In the genomic region with DNA sequence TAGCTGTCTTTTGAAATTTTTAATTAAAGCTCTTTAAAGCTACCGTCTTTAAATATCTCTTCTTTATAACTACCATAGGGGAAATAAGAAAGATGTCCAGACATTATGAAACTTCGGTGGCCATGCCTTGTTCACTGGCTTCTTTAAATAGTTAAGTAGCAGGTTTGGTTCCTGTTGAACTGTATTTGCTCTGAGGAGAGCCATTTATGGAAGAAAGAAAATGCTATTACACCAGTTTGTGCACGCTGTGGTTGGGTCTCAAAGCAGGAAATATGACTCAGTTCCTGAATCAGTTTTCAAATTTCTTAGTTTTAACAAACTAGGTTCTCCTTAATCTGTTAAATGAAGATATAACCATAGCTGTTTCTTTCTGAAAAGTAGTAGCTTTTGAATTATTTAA, we compare ENCODE assay signal across 8 cellular contexts. TPM values are rescaled to one million over a fixed set of nuclear protein-coding genes. Genes with fewer than 3 reads are reported as not detected.
A peak's percentile ranks its signal among the peaks of the same experiment; 100 is the strongest.
DNase-seq lines count a peak whose midpoint lies in the region; ATAC-seq and TF ChIP-seq lines count a peak whose summit lies in the region.

No MANE protein-coding gene starts in this region.

- peaks cover 60 to 72% of the 10 kb centered on the region in 2 donors for H3K4me1 Mint-ChIP-seq in natural killer cell treated with Interleukin-12 subunit alpha and Interleukin-12 subunit beta and Interleukin-15 and Interleukin-18, amount 100 ng/mL, for 72 hours (ENCODE audit: low read depth in 2 of 2)

- no peaks in the 10 kb centered on the region for H3K9me3 Mint-ChIP-seq in natural killer cell treated with Interleukin-12 subunit alpha and Interleukin-12 subunit beta and Interleukin-15 and Interleukin-18, amount 100 ng/mL, for 72 hours

- H3K27me3 ChIP-seq in SK-N-SH (ENCODE audit: insufficient read depth) (no peaks in the 10 kb centered on the region), duodenal mucosa (ENCODE audit: control insufficient read depth in 1 of 2, insufficient read depth in 2 of 2, low read length in 2 of 2) (no peaks in the 10 kb centered on the region)

- peaks cover 64% of the 10 kb centered on the region for H3K36me3 Mint-ChIP-seq in natural killer cell treated with Interleukin-12 subunit alpha and Interleukin-12 subunit beta and Interleukin-15 and Interleukin-18, amount 100 ng/mL, for 72 hours

- no peak overlapping the region for H3K4me3 ChIP-seq in AG10803 (ENCODE audit: low read length)
- no peak overlapping the region for H3K4me3 ChIP-seq in SK-N-SH (ENCODE audit: low read depth in 2 of 2, low read length in 1 of 2)
- H3K4me3 ChIP-seq in duodenal mucosa (ENCODE audit: low read depth in 1 of 2, low read length in 2 of 2), result no peak overlapping the region

- peaks cover 18% of the 10 kb centered on the region for H4K20me1 ChIP-seq in SK-N-SH (ENCODE audit: insufficient read depth)

- H3K79me2 ChIP-seq in SK-N-SH (ENCODE audit: insufficient read depth), result peaks cover 84% of the 10 kb centered on the region

- H3K4me3 Mint-ChIP-seq in natural killer cell treated with Interleukin-12 subunit alpha and Interleukin-12 subunit beta and Interleukin-15 and Interleukin-18, amount 100 ng/mL, for 72 hours, result peak overlapping the region; percentile 79

- H3K27ac Mint-ChIP-seq in natural killer cell treated with Interleukin-12 subunit alpha and Interleukin-12 subunit beta and Interleukin-15 and Interleukin-18, amount 100 ng/mL, for 72 hours, result peak overlapping the region; percentile 91 to 94

- H3K9me3 ChIP-seq in SK-N-SH, result no peaks in the 10 kb centered on the region
- no peaks in the 10 kb centered on the region for H3K9me3 ChIP-seq in duodenal mucosa (ENCODE audit: control insufficient read depth in 1 of 2, low read length in 2 of 2)

- no peak for TF ChIP-seq RAD21 in SK-N-SH (IDR thresholded peaks at IDR 0.05; ENCODE audit: low read length)

- no peak overlapping the region for H2AFZ ChIP-seq in SK-N-SH (ENCODE audit: low read depth)

- H3K4me1 ChIP-seq in SK-N-SH (ENCODE audit: control insufficient read depth in 1 of 2, insufficient read depth in 2 of 2, low read depth in 1 of 2, low read length in 1 of 2) (peaks cover 0 to 25% of the 10 kb centered on the region in 2 experiments), duodenal mucosa (ENCODE audit: control insufficient read depth in 1 of 2, insufficient read depth in 2 of 2, low read length in 2 of 2) (peaks cover 41 to 43% of the 10 kb centered on the region in 2 donors)

- H3K9ac ChIP-seq in SK-N-SH (peak overlapping the region; percentile 20; the same call in 1 of the 2 replicates), duodenal mucosa (ENCODE audit: low read depth in 1 of 2, low read length in 2 of 2) (no peak overlapping the region)

- CTCF ChIA-PET in SK-N-SH (lab: Yijun Ruan, JAX), result interaction anchor here (0.7 kb wide), 1 partner anchor 444 kb away, joined by 3 read pairs; no protein-coding TSS in a partner anchor

- POLR2A ChIA-PET in SK-N-SH (lab: Yijun Ruan, JAX), result interaction anchor here (0.7 to 1.2 kb wide), 2 partner anchors 11 to 12 kb away, joined by 3 to 6 read pairs; a partner anchor contains a TSS

- H3K36me3 ChIP-seq in SK-N-SH (replicated peaks in 1 of 2; ENCODE audit: control insufficient read depth in 1 of 2, insufficient read depth in 2 of 2, low read length in 1 of 2), result peaks cover 65 to 86% of the 10 kb centered on the region in 2 experiments
- H3K36me3 ChIP-seq in duodenal mucosa (ENCODE audit: control insufficient read depth in 1 of 2, insufficient read depth in 2 of 2, low read length in 2 of 2), result peaks cover 37 to 80% of the 10 kb centered on the region in 2 donors

- H3K4me2 ChIP-seq in SK-N-SH, result peak overlapping the region; percentile 38; the same call in 1 of the 2 replicates

- no peaks in the 10 kb centered on the region for H3K27me3 Mint-ChIP-seq in natural killer cell treated with Interleukin-12 subunit alpha and Interleukin-12 subunit beta and Interleukin-15 and Interleukin-18, amount 100 ng/mL, for 72 hours

- no peak for TF ChIP-seq EP300 in SK-N-SH (IDR thresholded peaks at IDR 0.05; ENCODE audit: borderline replicate concordance in 1 of 2, low read depth in 1 of 2, low read length in 1 of 2)

- WGBS in SK-N-SH (ENCODE audit: low lambda C conversion rate), result 11% methylated on average over 3 of the region's 3 CpGs

- DNase-seq in AG10803 (ENCODE audit: low read depth) (peak; percentile 85), SK-N-SH (no peak), NCI-H146 (lab: John Stamatoyannopoulos, UW) (no peak), HuH-7.5 (ENCODE audit: low spot score) (no peak)
- peak; percentile 73 for DNase-seq in natural killer cell treated with Interleukin-12 subunit alpha and Interleukin-12 subunit beta and Interleukin-15 and Interleukin-18, amount 100 ng/mL, for 72 hours (ENCODE audit: low spot score)

- H3K27ac ChIP-seq in SK-N-SH (ENCODE audit: low read depth in 2 of 2, low read length in 1 of 2), result peak overlapping the region; percentile 64 to 89; a peak in 3 of 4 replicates
- peak overlapping the region; percentile 72 for H3K27ac ChIP-seq in duodenal mucosa (ENCODE audit: low read depth, low read length)

- ATAC-seq in GM19023 (IDR thresholded peaks at IDR 0.05; ENCODE audit: unreplicated experiment) (peak; percentile 78), HG03135 (IDR thresholded peaks at IDR 0.05; ENCODE audit: unreplicated experiment) (peak; percentile 82)
- peak; percentile 90 to 92 for ATAC-seq in natural killer cell treated with Interleukin-12 subunit alpha and Interleukin-12 subunit beta and Interleukin-15 and Interleukin-18, amount 100 ng/mL, for 72 hours

- H3K9me2 ChIP-seq in SK-N-SH, result no peaks in the 10 kb centered on the region

- peaks cover 46% of the 10 kb centered on the region for H3F3A ChIP-seq in SK-N-SH (replicated peaks; ENCODE audit: insufficient read depth)

- TF ChIP-seq CTCF in AG10803 (conservative IDR thresholded peaks at IDR 0.05; ENCODE audit: low read length) (no peak), SK-N-SH (IDR thresholded peaks at IDR 0.05) (no peak)

TF ChIP-seq in SK-N-SH, 30 proteins besides CTCF, POLR2A, EP300 and RAD21 (continues in another document):
- TF ChIP-seq CHD2 (IDR thresholded peaks at IDR 0.05; ENCODE audit: low read length, partially characterized antibody), result no peak
- no peak for TF ChIP-seq EZH2phosphoT487 (IDR thresholded peaks at IDR 0.05; ENCODE audit: borderline replicate concordance, low read depth)
- no peak for TF ChIP-seq MEF2A (IDR thresholded peaks at IDR 0.05; ENCODE audit: borderline replicate concordance, low read depth)
- no peak for TF ChIP-seq RFX5 (IDR thresholded peaks at IDR 0.05; ENCODE audit: low read length)
- no peak; the same call in 1 of the 2 replicates for TF ChIP-seq TAF1 (IDR thresholded peaks at IDR 0.05; ENCODE audit: borderline replicate concordance, low read depth, low read length)
- peak; percentile 58 for TF ChIP-seq JUND (IDR thresholded peaks at IDR 0.05)
- TF ChIP-seq GATA2 (CRISPR knock-in tag; IDR thresholded peaks at IDR 0.05), result no peak
- no peak for TF ChIP-seq NFIC (IDR thresholded peaks at IDR 0.05; ENCODE audit: borderline replicate concordance)
- peak; percentile 23; the same call in 1 of the 2 replicates for TF ChIP-seq TCF12 (IDR thresholded peaks at IDR 0.05)
- TF ChIP-seq SIN3A (IDR thresholded peaks at IDR 0.05; ENCODE audit: borderline replicate concordance, low read depth, low read length), result no peak
- TF ChIP-seq RXRA (IDR thresholded peaks at IDR 0.05; ENCODE audit: borderline replicate concordance, low read depth), result peak; percentile 51; the same call in 1 of the 2 replicates
- no peak for TF ChIP-seq RCOR1 (IDR thresholded peaks at IDR 0.05; ENCODE audit: low read length)
- TF ChIP-seq, protein P1, sequence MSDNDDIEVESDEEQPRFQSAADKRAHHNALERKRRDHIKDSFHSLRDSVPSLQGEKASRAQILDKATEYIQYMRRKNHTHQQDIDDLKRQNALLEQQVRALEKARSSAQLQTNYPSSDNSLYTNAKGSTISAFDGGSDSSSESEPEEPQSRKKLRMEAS (IDR thresholded peaks at IDR 0.05; ENCODE audit: low read depth), result peak; percentile 54; the same call in 1 of the 2 replicates
- TF ChIP-seq FOSL2 (IDR thresholded peaks at IDR 0.05; ENCODE audit: borderline replicate concordance, low read depth), result peak; percentile 72; the same call in 1 of the 2 replicates
- TF ChIP-seq ELF1 (IDR thresholded peaks at IDR 0.05), result no peak
- TF ChIP-seq TEAD4 (IDR thresholded peaks at IDR 0.05; ENCODE audit: borderline replicate concordance, insufficient read depth), result no peak
- TF ChIP-seq YY1 (IDR thresholded peaks at IDR 0.05; ENCODE audit: low read depth), result no peak; the same call in 1 of the 2 replicates

RNA-seq across cellular contexts. Expression of a gene that starts 12.2 kb away (rescaled TPM):
- polyA plus RNA-seq in SK-N-SH (2012; rRNA removed), result 319 and 387 TPM in 2 replicates
- 392 and 457 TPM in 2 replicates for polyA plus RNA-seq in SK-N-SH (2012; cell fraction: cytosol; rRNA removed)
- 156 and 201 TPM in 2 replicates for polyA plus RNA-seq in SK-N-SH (2012; cell fraction: nucleus; rRNA removed)
- 100 to 1,000 TPM; 509 to 675 TPM for total RNA-seq in natural killer cell treated with Interleukin-12 subunit alpha and Interleukin-12 subunit beta and Interleukin-15 and Interleukin-18, amount 100 ng/mL, for 72 hours

RNA-seq across cellular contexts. Expression of a gene that starts 31.6 kb away (rescaled TPM):
- 0.08 and 0.13 TPM in 2 replicates for polyA plus RNA-seq in SK-N-SH (2012; rRNA removed)
- 0.03 and 0.05 TPM in 2 replicates for polyA plus RNA-seq in SK-N-SH (2012; cell fraction: cytosol; rRNA removed)
- 0.38 and 0.50 TPM in 2 replicates for polyA plus RNA-seq in SK-N-SH (2012; cell fraction: nucleus; rRNA removed)
- total RNA-seq in natural killer cell treated with Interleukin-12 subunit alpha and Interleukin-12 subunit beta and Interleukin-15 and Interleukin-18, amount 100 ng/mL, for 72 hours, result 1 to 10 TPM; 2.6 to 3.0 TPM

RNA-seq across cellular contexts. Expression of a gene that starts 40.7 kb away (rescaled TPM):
- 223 and 276 TPM in 2 replicates for polyA plus RNA-seq in SK-N-SH (2012; rRNA removed)
- polyA plus RNA-seq in SK-N-SH (2012; cell fraction: cytosol; rRNA removed), result 191 and 203 TPM in 2 replicates
- polyA plus RNA-seq in SK-N-SH (2012; cell fraction: nucleus; rRNA removed), result 302 and 308 TPM in 2 replicates
- total RNA-seq in natural killer cell treated with Interleukin-12 subunit alpha and Interleukin-12 subunit beta and Interleukin-15 and Interleukin-18, amount 100 ng/mL, for 72 hours, result 100 to 1,000 TPM in 1 of 2 donors, 10 to 100 TPM in 1; 75.6 to 104 TPM

RNA-seq across cellular contexts. Expression of a gene that starts 41.1 kb away (rescaled TPM):
- 92.2 and 101 TPM in 2 replicates for polyA plus RNA-seq in SK-N-SH (2012; rRNA removed)
- 56.7 and 75.3 TPM in 2 replicates for polyA plus RNA-seq in SK-N-SH (2012; cell fraction: cytosol; rRNA removed)
- 57.8 and 74.7 TPM in 2 replicates for polyA plus RNA-seq in SK-N-SH (2012; cell fraction: nucleus; rRNA removed)
- total RNA-seq in natural killer cell treated with Interleukin-12 subunit alpha and Interleukin-12 subunit beta and Interleukin-15 and Interleukin-18, amount 100 ng/mL, for 72 hours, result 10 to 100 TPM; 20.6 to 22.0 TPM

Comparison
In these comparisons a context has a peak if more than half of its experiments do, and no peak if none do; other contexts are left out.
1. DNase-seq: peak in AG10803 (single experiment) and natural killer cell treated with Interleukin-12 subunit alpha and Interleukin-12 subunit beta and Interleukin-15 and Interleukin-18, amount 100 ng/mL, for 72 hours (single experiment); none in SK-N-SH (single experiment), NCI-H146 (single experiment) and HuH-7.5 (single experiment).
2. Peak in every context shown above with its lines, with median percentiles within 50 percentile points of each other: ATAC-seq.